ENCODE assay signal across 11 cellular contexts in the genomic region with DNA sequence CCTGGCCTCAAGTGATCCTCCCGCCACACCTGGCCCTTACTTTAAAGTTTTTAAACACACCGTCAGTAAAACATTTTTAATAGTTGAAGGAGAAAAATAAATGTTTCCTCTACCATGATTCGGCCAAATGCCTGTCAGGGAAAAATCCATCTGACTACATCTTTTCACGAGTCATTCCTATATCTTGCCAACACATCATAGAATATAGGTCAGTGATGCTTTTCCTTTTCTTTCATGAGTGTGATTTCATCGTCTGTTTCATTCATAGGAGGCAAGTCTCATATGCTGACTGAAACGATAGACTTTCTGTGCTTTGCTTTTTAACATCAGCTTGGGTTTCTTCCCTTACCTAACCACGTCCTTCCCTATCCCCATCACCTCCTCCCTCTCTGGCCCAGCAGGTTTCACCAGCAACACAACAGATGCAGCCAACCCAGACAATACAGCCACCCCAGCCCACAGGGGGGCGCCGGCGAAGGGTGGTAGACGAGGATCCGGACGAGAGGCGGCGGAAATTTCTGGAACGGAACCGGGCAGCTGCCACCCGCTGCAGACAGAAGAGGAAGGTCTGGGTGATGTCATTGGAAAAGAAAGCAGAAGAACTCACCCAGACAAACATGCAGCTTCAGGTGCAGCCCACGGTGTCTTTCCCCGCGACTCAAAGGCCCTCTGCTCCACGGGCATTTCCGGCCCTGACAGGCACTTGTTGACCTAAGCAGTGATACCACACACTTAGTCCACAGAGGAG.
A peak's percentile ranks its signal among the peaks of the same experiment; 100 is the strongest.
DNase-seq lines count a peak whose midpoint lies in the region; ATAC-seq lines count a peak whose summit lies in the region.
"Had no signal": no experiment of that assay in that cellular context is flagged by ENCODE, and none has a peak within 500 bp of the region (broad histone marks: within the 10 kb centered on the region; RNA-seq: fewer than 3 reads in every experiment).

No MANE protein-coding gene starts in this region.

- peak overlapping the region; percentile 72 for H3K4me3 Mint-ChIP-seq in memory B cell
- H3K4me3 Mint-ChIP-seq: neural crest cell had no signal

- no peaks in the 10 kb centered on the region for H3K9me3 Mint-ChIP-seq in memory B cell
- H3K9me3 Mint-ChIP-seq: neural crest cell had no signal

- ATAC-seq in HG02763 (IDR thresholded peaks at IDR 0.05; ENCODE audit: unreplicated experiment), result peak; percentile 41
- ATAC-seq in memory B cell (ENCODE audit: low read depth), result peak; percentile 96
- ATAC-seq: activated CD4-positive, CD25-positive, alpha-beta regulatory T cell treated with anti-CD3 and anti-CD28 coated beads, Interleukin-2, amount 50 U/mL, for 24 hours had no signal

- H3K27me3 Mint-ChIP-seq in memory B cell, result peaks cover 4% of the 10 kb centered on the region

- H3K27ac Mint-ChIP-seq in memory B cell, result peak overlapping the region; percentile 15

- H3K4me1 Mint-ChIP-seq in memory B cell, result peaks cover 8% of the 10 kb centered on the region
- H3K4me1 Mint-ChIP-seq: neural crest cell had no signal

- no peaks in the 10 kb centered on the region for H3K36me3 Mint-ChIP-seq in memory B cell

- DNase-seq in ELF-1 (ENCODE audit: low read depth, low spot score) (peak; percentile 32), amniotic epithelial cell (ENCODE audit: low read depth) (peak; percentile 50), memory B cell (ENCODE audit: low spot score in 2 of 2) (peak; percentile 53 to 63), NCI-H446 (lab: John Stamatoyannopoulos, UW) (no peak), cerebellum (ENCODE audit: low spot score) (no peak), NCI-H1930 (lab: John Stamatoyannopoulos, UW) (no peak)
- DNase-seq in NK-92 treated with Interleukin-12 subunit alpha and Interleukin-12 subunit beta, amount 100 ng/mL, for 24 hours (lab: John Stamatoyannopoulos, UW), result no peak
- DNase-seq: NCI-H526 had no signal

Comparison
In these comparisons a context has a peak if more than half of its experiments do, and no peak if none do; other contexts are left out.
1. DNase-seq: peak in ELF-1 (single experiment), amniotic epithelial cell (single experiment) and memory B cell (2 of 2); none in NCI-H446 (0 of 2), cerebellum (single experiment), NCI-H1930 (0 of 2) and NK-92 treated with Interleukin-12 subunit alpha and Interleukin-12 subunit beta, amount 100 ng/mL, for 24 hours (single experiment).